Comparison of ENCODE assay signal across 1 cellular context in the genomic region with DNA sequence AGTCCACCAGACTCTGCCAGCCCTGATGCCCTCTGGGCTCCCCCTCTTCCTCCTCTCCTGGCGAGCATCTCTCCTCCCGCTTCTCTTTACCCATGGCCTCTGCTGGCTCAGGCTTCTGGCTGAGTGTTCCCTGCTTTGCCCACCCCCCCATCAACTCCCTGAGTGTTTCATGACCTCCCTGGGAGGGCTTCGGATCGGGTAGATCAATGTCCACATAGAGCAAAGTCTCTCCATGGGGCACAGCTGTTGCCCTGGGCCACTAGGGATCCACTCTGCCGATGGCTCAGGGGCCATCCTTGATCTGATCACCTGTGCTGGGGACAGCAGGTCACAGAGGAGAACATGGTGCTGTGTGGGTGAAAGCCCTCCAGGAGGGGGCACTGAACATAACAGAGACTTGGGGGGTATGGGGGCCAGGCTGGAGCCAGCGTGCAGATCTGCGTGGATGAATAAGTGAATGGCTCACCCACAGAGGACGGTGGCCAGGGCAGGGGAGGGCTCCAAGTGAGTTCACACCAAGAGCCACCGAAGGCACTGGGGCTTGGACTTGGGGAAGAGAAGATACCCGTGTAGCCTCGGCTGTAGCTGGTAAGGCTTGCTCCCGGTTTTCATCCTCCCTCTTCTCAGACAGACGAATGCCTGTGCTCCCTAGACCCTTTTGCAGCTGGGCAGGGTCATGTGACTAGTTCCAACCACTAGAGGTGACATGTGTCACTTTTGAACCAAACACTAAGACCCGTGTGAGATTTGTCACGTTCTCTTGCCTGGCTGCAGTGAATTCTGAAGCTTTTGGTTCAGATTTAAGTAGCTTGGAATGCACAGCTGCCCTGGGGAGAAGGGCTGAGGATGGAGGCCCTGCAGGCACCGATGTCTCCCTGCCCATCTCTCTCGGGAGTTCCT.
A peak's percentile ranks its signal among the peaks of the same experiment; 100 is the strongest.
TF ChIP-seq lines count a peak whose summit lies in the region.

No MANE protein-coding gene starts in this region.

TF ChIP-seq in HepG2, 621 proteins besides CTCF, POLR2A, EP300 and RAD21 (continues in another document):
- TF ChIP-seq, protein P1, sequence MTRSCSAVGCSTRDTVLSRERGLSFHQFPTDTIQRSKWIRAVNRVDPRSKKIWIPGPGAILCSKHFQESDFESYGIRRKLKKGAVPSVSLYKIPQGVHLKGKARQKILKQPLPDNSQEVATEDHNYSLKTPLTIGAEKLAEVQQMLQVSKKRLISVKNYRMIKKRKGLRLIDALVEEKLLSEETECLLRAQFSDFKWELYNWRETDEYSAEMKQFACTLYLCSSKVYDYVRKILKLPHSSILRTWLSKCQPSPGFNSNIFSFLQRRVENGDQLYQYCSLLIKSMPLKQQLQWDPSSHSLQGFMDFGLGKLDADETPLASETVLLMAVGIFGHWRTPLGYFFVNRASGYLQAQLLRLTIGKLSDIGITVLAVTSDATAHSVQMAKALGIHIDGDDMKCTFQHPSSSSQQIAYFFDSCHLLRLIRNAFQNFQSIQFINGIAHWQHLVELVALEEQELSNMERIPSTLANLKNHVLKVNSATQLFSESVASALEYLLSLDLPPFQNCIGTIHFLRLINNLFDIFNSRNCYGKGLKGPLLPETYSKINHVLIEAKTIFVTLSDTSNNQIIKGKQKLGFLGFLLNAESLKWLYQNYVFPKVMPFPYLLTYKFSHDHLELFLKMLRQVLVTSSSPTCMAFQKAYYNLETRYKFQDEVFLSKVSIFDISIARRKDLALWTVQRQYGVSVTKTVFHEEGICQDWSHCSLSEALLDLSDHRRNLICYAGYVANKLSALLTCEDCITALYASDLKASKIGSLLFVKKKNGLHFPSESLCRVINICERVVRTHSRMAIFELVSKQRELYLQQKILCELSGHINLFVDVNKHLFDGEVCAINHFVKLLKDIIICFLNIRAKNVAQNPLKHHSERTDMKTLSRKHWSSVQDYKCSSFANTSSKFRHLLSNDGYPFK (CRISPR knock-in tag; IDR thresholded peaks at IDR 0.05; ENCODE audit: borderline replicate concordance), result no peak
- TF ChIP-seq KDM5B (CRISPR knock-in tag; IDR thresholded peaks at IDR 0.05; ENCODE audit: borderline replicate concordance) (no peak), KDM6A (CRISPR knock-in tag; IDR thresholded peaks at IDR 0.05; ENCODE audit: low read depth) (no peak), NCOR1 (IDR thresholded peaks at IDR 0.05; ENCODE audit: borderline replicate concordance, low read length) (peak; percentile 36; the same call in 1 of the 2 replicates), ZNF263 (CRISPR knock-in tag; IDR thresholded peaks at IDR 0.05) (peak; percentile 44; the same call in 1 of the 2 replicates), ATF7 (IDR thresholded peaks at IDR 0.05) (no peak), ATF7 (CRISPR knock-in tag; IDR thresholded peaks at IDR 0.05) (no peak), RARA (CRISPR knock-in tag; IDR thresholded peaks at IDR 0.05) (0 out of 2 replicates have a peak, but pooled peaks have one; percentile 22), ZNF382 (CRISPR knock-in tag; IDR thresholded peaks at IDR 0.05; ENCODE audit: borderline replicate concordance) (no peak), ZNF747 (CRISPR knock-in tag; IDR thresholded peaks at IDR 0.05; ENCODE audit: borderline replicate concordance) (0 out of 2 replicates have a peak, but pooled peaks have one; percentile 41), RFXAP (CRISPR knock-in tag; IDR thresholded peaks at IDR 0.05; ENCODE audit: borderline replicate concordance) (0 out of 2 replicates have a peak, but pooled peaks have one; percentile 39), LCORL (IDR thresholded peaks at IDR 0.05) (no peak), LCORL (CRISPR knock-in tag; IDR thresholded peaks at IDR 0.05) (peak; percentile 44; the same call in 1 of the 2 replicates), TBX2 (CRISPR knock-in tag; IDR thresholded peaks at IDR 0.05; ENCODE audit: borderline replicate concordance) (peak; percentile 22; the same call in 1 of the 2 replicates), FOXA3 (CRISPR knock-in tag; IDR thresholded peaks at IDR 0.05) (no peak), NR2F6 (IDR thresholded peaks at IDR 0.05) (no peak), NR2F6 (CRISPR knock-in tag; IDR thresholded peaks at IDR 0.05) (0 out of 2 replicates have a peak, but pooled peaks have one; percentile 4), ZNF790 (CRISPR knock-in tag; IDR thresholded peaks at IDR 0.05; ENCODE audit: borderline replicate concordance) (peak; percentile 24; the same call in 1 of the 2 replicates), AHR (CRISPR knock-in tag; IDR thresholded peaks at IDR 0.05) (no peak), ZBTB7A (CRISPR knock-in tag; IDR thresholded peaks at IDR 0.05) (peak; percentile 23; the same call in 1 of the 2 replicates), ZNF33A (CRISPR knock-in tag; IDR thresholded peaks at IDR 0.05; ENCODE audit: borderline replicate concordance) (no peak), MTA1 (CRISPR knock-in tag; IDR thresholded peaks at IDR 0.05; ENCODE audit: borderline replicate concordance) (0 out of 2 replicates have a peak, but pooled peaks have one; percentile 27), ZNF570 (CRISPR knock-in tag; IDR thresholded peaks at IDR 0.05; ENCODE audit: borderline replicate concordance) (no peak)
- TF ChIP-seq, protein P2, sequence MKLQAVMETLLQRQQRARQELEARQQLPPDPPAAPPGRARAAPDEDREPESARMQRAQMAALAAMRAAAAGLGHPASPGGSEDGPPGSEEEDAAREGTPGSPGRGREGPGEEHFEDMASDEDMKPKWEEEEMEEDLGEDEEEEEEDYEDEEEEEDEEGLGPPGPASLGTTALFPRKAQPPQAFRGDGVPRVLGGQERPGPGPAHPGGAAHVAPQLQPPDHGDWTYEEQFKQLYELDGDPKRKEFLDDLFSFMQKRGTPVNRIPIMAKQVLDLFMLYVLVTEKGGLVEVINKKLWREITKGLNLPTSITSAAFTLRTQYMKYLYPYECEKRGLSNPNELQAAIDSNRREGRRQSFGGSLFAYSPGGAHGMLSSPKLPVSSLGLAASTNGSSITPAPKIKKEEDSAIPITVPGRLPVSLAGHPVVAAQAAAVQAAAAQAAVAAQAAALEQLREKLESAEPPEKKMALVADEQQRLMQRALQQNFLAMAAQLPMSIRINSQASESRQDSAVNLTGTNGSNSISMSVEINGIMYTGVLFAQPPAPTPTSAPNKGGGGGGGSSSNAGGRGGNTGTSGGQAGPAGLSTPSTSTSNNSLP (IDR thresholded peaks at IDR 0.05; ENCODE audit: low read depth, low read length), result no peak
- TF ChIP-seq, protein P3, sequence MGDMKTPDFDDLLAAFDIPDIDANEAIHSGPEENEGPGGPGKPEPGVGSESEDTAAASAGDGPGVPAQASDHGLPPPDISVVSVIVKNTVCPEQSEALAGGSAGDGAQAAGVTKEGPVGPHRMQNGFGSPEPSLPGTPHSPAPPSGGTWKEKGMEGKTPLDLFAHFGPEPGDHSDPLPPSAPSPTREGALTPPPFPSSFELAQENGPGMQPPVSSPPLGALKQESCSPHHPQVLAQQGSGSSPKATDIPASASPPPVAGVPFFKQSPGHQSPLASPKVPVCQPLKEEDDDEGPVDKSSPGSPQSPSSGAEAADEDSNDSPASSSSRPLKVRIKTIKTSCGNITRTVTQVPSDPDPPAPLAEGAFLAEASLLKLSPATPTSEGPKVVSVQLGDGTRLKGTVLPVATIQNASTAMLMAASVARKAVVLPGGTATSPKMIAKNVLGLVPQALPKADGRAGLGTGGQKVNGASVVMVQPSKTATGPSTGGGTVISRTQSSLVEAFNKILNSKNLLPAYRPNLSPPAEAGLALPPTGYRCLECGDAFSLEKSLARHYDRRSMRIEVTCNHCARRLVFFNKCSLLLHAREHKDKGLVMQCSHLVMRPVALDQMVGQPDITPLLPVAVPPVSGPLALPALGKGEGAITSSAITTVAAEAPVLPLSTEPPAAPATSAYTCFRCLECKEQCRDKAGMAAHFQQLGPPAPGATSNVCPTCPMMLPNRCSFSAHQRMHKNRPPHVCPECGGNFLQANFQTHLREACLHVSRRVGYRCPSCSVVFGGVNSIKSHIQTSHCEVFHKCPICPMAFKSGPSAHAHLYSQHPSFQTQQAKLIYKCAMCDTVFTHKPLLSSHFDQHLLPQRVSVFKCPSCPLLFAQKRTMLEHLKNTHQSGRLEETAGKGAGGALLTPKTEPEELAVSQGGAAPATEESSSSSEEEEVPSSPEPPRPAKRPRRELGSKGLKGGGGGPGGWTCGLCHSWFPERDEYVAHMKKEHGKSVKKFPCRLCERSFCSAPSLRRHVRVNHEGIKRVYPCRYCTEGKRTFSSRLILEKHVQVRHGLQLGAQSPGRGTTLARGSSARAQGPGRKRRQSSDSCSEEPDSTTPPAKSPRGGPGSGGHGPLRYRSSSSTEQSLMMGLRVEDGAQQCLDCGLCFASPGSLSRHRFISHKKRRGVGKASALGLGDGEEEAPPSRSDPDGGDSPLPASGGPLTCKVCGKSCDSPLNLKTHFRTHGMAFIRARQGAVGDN (CRISPR knock-in tag; IDR thresholded peaks at IDR 0.05), result peak; percentile 39; the same call in 1 of the 2 replicates
- TF ChIP-seq, protein P4, sequence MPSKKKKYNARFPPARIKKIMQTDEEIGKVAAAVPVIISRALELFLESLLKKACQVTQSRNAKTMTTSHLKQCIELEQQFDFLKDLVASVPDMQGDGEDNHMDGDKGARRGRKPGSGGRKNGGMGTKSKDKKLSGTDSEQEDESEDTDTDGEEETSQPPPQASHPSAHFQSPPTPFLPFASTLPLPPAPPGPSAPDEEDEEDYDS (CRISPR knock-in tag; IDR thresholded peaks at IDR 0.05), result no peak
- TF ChIP-seq, protein P5, sequence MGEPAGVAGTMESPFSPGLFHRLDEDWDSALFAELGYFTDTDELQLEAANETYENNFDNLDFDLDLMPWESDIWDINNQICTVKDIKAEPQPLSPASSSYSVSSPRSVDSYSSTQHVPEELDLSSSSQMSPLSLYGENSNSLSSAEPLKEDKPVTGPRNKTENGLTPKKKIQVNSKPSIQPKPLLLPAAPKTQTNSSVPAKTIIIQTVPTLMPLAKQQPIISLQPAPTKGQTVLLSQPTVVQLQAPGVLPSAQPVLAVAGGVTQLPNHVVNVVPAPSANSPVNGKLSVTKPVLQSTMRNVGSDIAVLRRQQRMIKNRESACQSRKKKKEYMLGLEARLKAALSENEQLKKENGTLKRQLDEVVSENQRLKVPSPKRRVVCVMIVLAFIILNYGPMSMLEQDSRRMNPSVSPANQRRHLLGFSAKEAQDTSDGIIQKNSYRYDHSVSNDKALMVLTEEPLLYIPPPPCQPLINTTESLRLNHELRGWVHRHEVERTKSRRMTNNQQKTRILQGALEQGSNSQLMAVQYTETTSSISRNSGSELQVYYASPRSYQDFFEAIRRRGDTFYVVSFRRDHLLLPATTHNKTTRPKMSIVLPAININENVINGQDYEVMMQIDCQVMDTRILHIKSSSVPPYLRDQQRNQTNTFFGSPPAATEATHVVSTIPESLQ (CRISPR knock-in tag; conservative IDR thresholded peaks at IDR 0.05), result no peak
- TF ChIP-seq, protein P6, sequence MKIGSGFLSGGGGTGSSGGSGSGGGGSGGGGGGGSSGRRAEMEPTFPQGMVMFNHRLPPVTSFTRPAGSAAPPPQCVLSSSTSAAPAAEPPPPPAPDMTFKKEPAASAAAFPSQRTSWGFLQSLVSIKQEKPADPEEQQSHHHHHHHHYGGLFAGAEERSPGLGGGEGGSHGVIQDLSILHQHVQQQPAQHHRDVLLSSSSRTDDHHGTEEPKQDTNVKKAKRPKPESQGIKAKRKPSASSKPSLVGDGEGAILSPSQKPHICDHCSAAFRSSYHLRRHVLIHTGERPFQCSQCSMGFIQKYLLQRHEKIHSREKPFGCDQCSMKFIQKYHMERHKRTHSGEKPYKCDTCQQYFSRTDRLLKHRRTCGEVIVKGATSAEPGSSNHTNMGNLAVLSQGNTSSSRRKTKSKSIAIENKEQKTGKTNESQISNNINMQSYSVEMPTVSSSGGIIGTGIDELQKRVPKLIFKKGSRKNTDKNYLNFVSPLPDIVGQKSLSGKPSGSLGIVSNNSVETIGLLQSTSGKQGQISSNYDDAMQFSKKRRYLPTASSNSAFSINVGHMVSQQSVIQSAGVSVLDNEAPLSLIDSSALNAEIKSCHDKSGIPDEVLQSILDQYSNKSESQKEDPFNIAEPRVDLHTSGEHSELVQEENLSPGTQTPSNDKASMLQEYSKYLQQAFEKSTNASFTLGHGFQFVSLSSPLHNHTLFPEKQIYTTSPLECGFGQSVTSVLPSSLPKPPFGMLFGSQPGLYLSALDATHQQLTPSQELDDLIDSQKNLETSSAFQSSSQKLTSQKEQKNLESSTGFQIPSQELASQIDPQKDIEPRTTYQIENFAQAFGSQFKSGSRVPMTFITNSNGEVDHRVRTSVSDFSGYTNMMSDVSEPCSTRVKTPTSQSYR (CRISPR knock-in tag; IDR thresholded peaks at IDR 0.05; ENCODE audit: borderline replicate concordance), result 0 out of 2 replicates have a peak, but pooled peaks have one; percentile 18
- TF ChIP-seq, protein P7, sequence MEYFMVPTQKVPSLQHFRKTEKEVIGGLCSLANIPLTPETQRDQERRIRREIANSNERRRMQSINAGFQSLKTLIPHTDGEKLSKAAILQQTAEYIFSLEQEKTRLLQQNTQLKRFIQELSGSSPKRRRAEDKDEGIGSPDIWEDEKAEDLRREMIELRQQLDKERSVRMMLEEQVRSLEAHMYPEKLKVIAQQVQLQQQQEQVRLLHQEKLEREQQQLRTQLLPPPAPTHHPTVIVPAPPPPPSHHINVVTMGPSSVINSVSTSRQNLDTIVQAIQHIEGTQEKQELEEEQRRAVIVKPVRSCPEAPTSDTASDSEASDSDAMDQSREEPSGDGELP (IDR thresholded peaks at IDR 0.05; ENCODE audit: borderline replicate concordance, low read depth), result peak; percentile 77
- TF ChIP-seq, protein P8, sequence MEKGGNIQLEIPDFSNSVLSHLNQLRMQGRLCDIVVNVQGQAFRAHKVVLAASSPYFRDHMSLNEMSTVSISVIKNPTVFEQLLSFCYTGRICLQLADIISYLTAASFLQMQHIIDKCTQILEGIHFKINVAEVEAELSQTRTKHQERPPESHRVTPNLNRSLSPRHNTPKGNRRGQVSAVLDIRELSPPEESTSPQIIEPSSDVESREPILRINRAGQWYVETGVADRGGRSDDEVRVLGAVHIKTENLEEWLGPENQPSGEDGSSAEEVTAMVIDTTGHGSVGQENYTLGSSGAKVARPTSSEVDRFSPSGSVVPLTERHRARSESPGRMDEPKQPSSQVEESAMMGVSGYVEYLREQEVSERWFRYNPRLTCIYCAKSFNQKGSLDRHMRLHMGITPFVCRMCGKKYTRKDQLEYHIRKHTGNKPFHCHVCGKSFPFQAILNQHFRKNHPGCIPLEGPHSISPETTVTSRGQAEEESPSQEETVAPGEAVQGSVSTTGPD (CRISPR knock-in tag; IDR thresholded peaks at IDR 0.05), result no peak
- TF ChIP-seq, protein P9, sequence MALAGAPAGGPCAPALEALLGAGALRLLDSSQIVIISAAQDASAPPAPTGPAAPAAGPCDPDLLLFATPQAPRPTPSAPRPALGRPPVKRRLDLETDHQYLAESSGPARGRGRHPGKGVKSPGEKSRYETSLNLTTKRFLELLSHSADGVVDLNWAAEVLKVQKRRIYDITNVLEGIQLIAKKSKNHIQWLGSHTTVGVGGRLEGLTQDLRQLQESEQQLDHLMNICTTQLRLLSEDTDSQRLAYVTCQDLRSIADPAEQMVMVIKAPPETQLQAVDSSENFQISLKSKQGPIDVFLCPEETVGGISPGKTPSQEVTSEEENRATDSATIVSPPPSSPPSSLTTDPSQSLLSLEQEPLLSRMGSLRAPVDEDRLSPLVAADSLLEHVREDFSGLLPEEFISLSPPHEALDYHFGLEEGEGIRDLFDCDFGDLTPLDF (CRISPR knock-in tag; IDR thresholded peaks at IDR 0.05), result no peak
